Comparison of ENCODE assay signal across 1 cellular context in the genomic region with DNA sequence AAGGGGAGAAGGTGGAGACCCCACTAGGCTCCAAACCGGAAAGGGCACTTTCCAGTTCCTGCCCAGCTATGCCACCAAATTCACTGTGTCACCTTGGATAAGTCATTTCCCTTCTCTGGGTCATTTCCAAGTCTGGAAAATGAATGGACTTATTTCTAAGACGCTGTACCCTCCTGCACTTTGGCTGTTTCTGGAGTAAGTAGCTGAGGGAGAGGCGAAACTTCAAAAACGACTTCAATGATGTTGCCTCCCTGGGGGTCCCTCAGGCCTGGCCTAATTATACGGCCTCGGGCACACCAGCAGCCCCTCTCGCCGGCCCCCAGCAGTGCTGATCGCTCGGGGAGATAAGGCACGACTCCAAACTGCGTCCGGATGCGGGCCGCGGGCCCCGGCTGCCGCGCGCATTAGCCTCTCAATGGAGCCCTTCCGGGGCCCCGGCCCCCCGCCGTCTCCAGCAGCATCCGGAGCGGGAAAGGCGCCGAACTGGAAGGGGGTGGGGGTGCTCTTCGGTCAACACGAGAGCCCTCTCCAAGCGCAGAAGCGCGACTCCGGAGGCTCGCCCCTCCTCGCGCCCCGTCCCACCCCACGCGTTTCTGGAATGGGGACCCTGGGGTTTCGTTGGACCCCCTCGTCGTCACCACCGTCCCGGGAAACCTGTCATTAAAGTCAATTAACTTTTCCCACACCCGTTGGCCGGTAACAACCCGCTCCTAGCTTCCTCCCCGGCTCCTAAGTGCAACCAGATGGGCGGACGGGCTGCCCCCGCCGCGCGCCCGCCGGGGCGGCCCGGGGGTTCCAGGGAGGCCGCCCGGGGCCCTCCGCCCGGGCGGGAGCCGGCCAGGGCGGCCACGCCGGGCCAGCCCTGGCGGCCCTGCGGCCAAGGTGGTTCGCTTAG.
TF ChIP-seq lines count a peak whose summit lies in the region.

No MANE protein-coding gene starts in this region.

TF ChIP-seq in HepG2, 621 proteins besides CTCF, POLR2A, EP300 and RAD21 (continued from another document and continues in another):
- TF ChIP-seq NR2C2 (CRISPR knock-in tag; IDR thresholded peaks at IDR 0.05; ENCODE audit: borderline replicate concordance) (peak; percentile 46; the same call in 1 of the 2 replicates), ZNF749 (CRISPR knock-in tag; IDR thresholded peaks at IDR 0.05; ENCODE audit: borderline replicate concordance) (no peak; the same call in 1 of the 2 replicates), SMARCE1 (IDR thresholded peaks at IDR 0.05; ENCODE audit: borderline replicate concordance) (no peak), FOXK1 (CRISPR knock-in tag; IDR thresholded peaks at IDR 0.05; ENCODE audit: borderline replicate concordance, low read depth) (0 out of 2 replicates have a peak, but pooled peaks have one; percentile 10), FOXA1 (IDR thresholded peaks at IDR 0.05) (no peak), FOXA1 (CRISPR knock-in tag; IDR thresholded peaks at IDR 0.05) (peak; percentile 74; the same call in 1 of the 2 replicates), ZNF782 (CRISPR knock-in tag; IDR thresholded peaks at IDR 0.05; ENCODE audit: borderline replicate concordance) (no peak), HMG20B (CRISPR knock-in tag; conservative IDR thresholded peaks at IDR 0.05) (0 out of 2 replicates have a peak, but pooled peaks have one; percentile 19), ZSCAN20 (CRISPR knock-in tag; IDR thresholded peaks at IDR 0.05; ENCODE audit: borderline replicate concordance) (no peak), ZNF589 (CRISPR knock-in tag; conservative IDR thresholded peaks at IDR 0.05) (no peak), RBM39 (IDR thresholded peaks at IDR 0.05; ENCODE audit: low read depth, low read length, poor library complexity, severe bottlenecking) (peak; percentile 75), RNF2 (conservative IDR thresholded peaks at IDR 0.05; ENCODE audit: low read depth) (no peak), NFKB2 (CRISPR knock-in tag; IDR thresholded peaks at IDR 0.05; ENCODE audit: borderline replicate concordance) (peak; percentile 84; the same call in 1 of the 2 replicates), ZNF713 (CRISPR knock-in tag; IDR thresholded peaks at IDR 0.05) (no peak), GABPB1 (CRISPR knock-in tag; IDR thresholded peaks at IDR 0.05) (peak; percentile 84), RXRA (CRISPR knock-in tag; IDR thresholded peaks at IDR 0.05) (peak; percentile 43; the same call in 1 of the 2 replicates), NCOA1 (CRISPR knock-in tag; IDR thresholded peaks at IDR 0.05) (no peak), TCF7 (IDR thresholded peaks at IDR 0.05; ENCODE audit: low read depth) (no peak), ETV5 (CRISPR knock-in tag; IDR thresholded peaks at IDR 0.05; ENCODE audit: borderline replicate concordance) (peak; percentile 87), RFXANK (CRISPR knock-in tag; IDR thresholded peaks at IDR 0.05) (no peak), SP4 (CRISPR knock-in tag; IDR thresholded peaks at IDR 0.05) (0 out of 2 replicates have a peak, but pooled peaks have one; percentile 4), ZNF230 (CRISPR knock-in tag; IDR thresholded peaks at IDR 0.05) (no peak), TBX2 (CRISPR knock-in tag; IDR thresholded peaks at IDR 0.05; ENCODE audit: borderline replicate concordance) (peak; percentile 70; the same call in 1 of the 2 replicates), RBFOX2 (IDR thresholded peaks at IDR 0.05; ENCODE audit: low read depth, low read length) (peak; percentile 79)
- TF ChIP-seq, protein P1, sequence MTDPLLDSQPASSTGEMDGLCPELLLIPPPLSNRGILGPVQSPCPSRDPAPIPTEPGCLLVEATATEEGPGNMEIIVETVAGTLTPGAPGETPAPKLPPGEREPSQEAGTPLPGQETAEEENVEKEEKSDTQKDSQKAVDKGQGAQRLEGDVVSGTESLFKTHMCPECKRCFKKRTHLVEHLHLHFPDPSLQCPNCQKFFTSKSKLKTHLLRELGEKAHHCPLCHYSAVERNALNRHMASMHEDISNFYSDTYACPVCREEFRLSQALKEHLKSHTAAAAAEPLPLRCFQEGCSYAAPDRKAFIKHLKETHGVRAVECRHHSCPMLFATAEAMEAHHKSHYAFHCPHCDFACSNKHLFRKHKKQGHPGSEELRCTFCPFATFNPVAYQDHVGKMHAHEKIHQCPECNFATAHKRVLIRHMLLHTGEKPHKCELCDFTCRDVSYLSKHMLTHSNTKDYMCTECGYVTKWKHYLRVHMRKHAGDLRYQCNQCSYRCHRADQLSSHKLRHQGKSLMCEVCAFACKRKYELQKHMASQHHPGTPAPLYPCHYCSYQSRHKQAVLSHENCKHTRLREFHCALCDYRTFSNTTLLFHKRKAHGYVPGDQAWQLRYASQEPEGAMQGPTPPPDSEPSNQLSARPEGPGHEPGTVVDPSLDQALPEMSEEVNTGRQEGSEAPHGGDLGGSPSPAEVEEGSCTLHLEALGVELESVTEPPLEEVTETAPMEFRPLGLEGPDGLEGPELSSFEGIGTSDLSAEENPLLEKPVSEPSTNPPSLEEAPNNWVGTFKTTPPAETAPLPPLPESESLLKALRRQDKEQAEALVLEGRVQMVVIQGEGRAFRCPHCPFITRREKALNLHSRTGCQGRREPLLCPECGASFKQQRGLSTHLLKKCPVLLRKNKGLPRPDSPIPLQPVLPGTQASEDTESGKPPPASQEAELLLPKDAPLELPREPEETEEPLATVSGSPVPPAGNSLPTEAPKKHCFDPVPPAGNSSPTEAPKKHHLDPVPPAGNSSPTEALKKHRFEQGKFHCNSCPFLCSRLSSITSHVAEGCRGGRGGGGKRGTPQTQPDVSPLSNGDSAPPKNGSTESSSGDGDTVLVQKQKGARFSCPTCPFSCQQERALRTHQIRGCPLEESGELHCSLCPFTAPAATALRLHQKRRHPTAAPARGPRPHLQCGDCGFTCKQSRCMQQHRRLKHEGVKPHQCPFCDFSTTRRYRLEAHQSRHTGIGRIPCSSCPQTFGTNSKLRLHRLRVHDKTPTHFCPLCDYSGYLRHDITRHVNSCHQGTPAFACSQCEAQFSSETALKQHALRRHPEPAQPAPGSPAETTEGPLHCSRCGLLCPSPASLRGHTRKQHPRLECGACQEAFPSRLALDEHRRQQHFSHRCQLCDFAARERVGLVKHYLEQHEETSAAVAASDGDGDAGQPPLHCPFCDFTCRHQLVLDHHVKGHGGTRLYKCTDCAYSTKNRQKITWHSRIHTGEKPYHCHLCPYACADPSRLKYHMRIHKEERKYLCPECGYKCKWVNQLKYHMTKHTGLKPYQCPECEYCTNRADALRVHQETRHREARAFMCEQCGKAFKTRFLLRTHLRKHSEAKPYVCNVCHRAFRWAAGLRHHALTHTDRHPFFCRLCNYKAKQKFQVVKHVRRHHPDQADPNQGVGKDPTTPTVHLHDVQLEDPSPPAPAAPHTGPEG (CRISPR knock-in tag; IDR thresholded peaks at IDR 0.05): 0 out of 2 replicates have a peak, but pooled peaks have one; percentile 34
- TF ChIP-seq, protein P2, sequence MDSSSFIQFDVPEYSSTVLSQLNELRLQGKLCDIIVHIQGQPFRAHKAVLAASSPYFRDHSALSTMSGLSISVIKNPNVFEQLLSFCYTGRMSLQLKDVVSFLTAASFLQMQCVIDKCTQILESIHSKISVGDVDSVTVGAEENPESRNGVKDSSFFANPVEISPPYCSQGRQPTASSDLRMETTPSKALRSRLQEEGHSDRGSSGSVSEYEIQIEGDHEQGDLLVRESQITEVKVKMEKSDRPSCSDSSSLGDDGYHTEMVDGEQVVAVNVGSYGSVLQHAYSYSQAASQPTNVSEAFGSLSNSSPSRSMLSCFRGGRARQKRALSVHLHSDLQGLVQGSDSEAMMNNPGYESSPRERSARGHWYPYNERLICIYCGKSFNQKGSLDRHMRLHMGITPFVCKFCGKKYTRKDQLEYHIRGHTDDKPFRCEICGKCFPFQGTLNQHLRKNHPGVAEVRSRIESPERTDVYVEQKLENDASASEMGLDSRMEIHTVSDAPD (CRISPR knock-in tag; IDR thresholded peaks at IDR 0.05): 0 out of 2 replicates have a peak, but pooled peaks have one; percentile 6
- TF ChIP-seq, protein P3, sequence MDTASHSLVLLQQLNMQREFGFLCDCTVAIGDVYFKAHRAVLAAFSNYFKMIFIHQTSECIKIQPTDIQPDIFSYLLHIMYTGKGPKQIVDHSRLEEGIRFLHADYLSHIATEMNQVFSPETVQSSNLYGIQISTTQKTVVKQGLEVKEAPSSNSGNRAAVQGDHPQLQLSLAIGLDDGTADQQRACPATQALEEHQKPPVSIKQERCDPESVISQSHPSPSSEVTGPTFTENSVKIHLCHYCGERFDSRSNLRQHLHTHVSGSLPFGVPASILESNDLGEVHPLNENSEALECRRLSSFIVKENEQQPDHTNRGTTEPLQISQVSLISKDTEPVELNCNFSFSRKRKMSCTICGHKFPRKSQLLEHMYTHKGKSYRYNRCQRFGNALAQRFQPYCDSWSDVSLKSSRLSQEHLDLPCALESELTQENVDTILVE (CRISPR knock-in tag; IDR thresholded peaks at IDR 0.05): no peak
- TF ChIP-seq, protein P4, sequence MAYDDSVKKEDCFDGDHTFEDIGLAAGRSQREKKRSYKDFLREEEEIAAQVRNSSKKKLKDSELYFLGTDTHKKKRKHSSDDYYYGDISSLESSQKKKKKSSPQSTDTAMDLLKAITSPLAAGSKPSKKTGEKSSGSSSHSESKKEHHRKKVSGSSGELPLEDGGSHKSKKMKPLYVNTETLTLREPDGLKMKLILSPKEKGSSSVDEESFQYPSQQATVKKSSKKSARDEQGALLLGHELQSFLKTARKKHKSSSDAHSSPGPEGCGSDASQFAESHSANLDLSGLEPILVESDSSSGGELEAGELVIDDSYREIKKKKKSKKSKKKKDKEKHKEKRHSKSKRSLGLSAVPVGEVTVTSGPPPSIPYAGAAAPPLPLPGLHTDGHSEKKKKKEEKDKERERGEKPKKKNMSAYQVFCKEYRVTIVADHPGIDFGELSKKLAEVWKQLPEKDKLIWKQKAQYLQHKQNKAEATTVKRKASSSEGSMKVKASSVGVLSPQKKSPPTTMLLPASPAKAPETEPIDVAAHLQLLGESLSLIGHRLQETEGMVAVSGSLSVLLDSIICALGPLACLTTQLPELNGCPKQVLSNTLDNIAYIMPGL (CRISPR knock-in tag; IDR thresholded peaks at IDR 0.05; ENCODE audit: borderline replicate concordance in 1 of 2, low read depth in 1 of 2): 0 out of 4 replicates have a peak, but pooled peaks of 1 of the 2 experiments have one; percentile 58
- TF ChIP-seq, protein P5, sequence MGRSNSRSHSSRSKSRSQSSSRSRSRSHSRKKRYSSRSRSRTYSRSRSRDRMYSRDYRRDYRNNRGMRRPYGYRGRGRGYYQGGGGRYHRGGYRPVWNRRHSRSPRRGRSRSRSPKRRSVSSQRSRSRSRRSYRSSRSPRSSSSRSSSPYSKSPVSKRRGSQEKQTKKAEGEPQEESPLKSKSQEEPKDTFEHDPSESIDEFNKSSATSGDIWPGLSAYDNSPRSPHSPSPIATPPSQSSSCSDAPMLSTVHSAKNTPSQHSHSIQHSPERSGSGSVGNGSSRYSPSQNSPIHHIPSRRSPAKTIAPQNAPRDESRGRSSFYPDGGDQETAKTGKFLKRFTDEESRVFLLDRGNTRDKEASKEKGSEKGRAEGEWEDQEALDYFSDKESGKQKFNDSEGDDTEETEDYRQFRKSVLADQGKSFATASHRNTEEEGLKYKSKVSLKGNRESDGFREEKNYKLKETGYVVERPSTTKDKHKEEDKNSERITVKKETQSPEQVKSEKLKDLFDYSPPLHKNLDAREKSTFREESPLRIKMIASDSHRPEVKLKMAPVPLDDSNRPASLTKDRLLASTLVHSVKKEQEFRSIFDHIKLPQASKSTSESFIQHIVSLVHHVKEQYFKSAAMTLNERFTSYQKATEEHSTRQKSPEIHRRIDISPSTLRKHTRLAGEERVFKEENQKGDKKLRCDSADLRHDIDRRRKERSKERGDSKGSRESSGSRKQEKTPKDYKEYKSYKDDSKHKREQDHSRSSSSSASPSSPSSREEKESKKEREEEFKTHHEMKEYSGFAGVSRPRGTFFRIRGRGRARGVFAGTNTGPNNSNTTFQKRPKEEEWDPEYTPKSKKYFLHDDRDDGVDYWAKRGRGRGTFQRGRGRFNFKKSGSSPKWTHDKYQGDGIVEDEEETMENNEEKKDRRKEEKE (IDR thresholded peaks at IDR 0.05): no peak
- TF ChIP-seq, protein P6, sequence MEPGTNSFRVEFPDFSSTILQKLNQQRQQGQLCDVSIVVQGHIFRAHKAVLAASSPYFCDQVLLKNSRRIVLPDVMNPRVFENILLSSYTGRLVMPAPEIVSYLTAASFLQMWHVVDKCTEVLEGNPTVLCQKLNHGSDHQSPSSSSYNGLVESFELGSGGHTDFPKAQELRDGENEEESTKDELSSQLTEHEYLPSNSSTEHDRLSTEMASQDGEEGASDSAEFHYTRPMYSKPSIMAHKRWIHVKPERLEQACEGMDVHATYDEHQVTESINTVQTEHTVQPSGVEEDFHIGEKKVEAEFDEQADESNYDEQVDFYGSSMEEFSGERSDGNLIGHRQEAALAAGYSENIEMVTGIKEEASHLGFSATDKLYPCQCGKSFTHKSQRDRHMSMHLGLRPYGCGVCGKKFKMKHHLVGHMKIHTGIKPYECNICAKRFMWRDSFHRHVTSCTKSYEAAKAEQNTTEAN (CRISPR knock-in tag; conservative IDR thresholded peaks at IDR 0.05): 0 out of 2 replicates have a peak, but pooled peaks have one; percentile 33
- TF ChIP-seq, protein P7, sequence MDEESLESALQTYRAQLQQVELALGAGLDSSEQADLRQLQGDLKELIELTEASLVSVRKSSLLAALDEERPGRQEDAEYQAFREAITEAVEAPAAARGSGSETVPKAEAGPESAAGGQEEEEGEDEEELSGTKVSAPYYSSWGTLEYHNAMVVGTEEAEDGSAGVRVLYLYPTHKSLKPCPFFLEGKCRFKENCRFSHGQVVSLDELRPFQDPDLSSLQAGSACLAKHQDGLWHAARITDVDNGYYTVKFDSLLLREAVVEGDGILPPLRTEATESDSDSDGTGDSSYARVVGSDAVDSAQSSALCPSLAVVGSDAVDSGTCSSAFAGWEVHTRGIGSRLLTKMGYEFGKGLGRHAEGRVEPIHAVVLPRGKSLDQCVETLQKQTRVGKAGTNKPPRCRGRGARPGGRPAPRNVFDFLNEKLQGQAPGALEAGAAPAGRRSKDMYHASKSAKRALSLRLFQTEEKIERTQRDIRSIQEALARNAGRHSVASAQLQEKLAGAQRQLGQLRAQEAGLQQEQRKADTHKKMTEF (CRISPR knock-in tag; IDR thresholded peaks at IDR 0.05): peak; percentile 50; the same call in 1 of the 2 replicates
- TF ChIP-seq, protein P8, sequence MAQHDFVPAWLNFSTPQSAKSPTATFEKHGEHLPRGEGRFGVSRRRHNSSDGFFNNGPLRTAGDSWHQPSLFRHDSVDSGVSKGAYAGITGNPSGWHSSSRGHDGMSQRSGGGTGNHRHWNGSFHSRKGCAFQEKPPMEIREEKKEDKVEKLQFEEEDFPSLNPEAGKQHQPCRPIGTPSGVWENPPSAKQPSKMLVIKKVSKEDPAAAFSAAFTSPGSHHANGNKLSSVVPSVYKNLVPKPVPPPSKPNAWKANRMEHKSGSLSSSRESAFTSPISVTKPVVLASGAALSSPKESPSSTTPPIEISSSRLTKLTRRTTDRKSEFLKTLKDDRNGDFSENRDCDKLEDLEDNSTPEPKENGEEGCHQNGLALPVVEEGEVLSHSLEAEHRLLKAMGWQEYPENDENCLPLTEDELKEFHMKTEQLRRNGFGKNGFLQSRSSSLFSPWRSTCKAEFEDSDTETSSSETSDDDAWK (CRISPR knock-in tag; IDR thresholded peaks at IDR 0.05): no peak
- TF ChIP-seq, protein P9, sequence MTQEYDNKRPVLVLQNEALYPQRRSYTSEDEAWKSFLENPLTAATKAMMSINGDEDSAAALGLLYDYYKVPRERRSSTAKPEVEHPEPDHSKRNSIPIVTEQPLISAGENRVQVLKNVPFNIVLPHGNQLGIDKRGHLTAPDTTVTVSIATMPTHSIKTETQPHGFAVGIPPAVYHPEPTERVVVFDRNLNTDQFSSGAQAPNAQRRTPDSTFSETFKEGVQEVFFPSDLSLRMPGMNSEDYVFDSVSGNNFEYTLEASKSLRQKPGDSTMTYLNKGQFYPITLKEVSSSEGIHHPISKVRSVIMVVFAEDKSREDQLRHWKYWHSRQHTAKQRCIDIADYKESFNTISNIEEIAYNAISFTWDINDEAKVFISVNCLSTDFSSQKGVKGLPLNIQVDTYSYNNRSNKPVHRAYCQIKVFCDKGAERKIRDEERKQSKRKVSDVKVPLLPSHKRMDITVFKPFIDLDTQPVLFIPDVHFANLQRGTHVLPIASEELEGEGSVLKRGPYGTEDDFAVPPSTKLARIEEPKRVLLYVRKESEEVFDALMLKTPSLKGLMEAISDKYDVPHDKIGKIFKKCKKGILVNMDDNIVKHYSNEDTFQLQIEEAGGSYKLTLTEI (CRISPR knock-in tag; conservative IDR thresholded peaks at IDR 0.05): no peak
